Comparison of ENCODE assay signal across 33 cellular contexts in the genomic region with DNA sequence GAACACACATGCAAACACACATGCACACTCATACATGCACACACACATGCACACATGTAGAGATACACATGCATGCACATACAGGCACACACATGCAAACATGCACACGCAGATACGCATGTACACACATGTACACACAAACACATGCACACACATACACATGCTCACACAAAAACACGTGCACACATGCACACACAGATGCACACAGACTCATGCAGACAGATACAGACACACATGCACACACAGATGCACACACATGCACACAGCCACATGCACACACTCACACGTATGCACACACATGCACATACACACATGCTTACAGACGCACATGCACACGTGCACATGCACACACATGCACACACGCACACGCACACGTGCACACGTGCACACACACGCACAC. TPM values are rescaled to one million over a fixed set of nuclear protein-coding genes. Genes with fewer than 3 reads are reported as not detected.
"Had no signal": no experiment of that assay in that cellular context is flagged by ENCODE, and none has a peak within 500 bp of the region (broad histone marks: within the 10 kb centered on the region; RNA-seq: fewer than 3 reads in every experiment).

No MANE protein-coding gene starts in this region.

- FAIRE-seq: TTC549 had no signal

- H3K4me3 Mint-ChIP-seq: activated CD4-positive, alpha-beta T cell treated with anti-CD3 and anti-CD28 coated beads, Interleukin-2, amount 10 ng/mL, durations not matched to agents 24 days and 14 days; activated CD8-positive, alpha-beta T cell treated with anti-CD3 and anti-CD28 coated beads for 36 hours; activated naive CD8-positive, alpha-beta T cell treated with anti-CD3 and anti-CD28 coated beads for 36 hours; activated T-cell treated with anti-CD3 and anti-CD28 coated beads, Interleukin-2, amount 50 U/mL, for 72 hours; activated T-helper 17 cell treated with anti-CD3 and anti-CD28 coated beads, Interleukin-2, amount 50 U/mL, for 72 hours; T-helper 1 cell treated with Interleukin-12 subunit alpha and Interleukin-12 subunit beta and Interleukin-4 antibody, amounts not matched to agents 30 μg/mL and 1 μg/mL, for 36 hours; T-helper 2 cell treated with Interferon-gamma antibody and Interleukin-4, amounts not matched to agents 5 μg/mL and 100 μg/mL, for 36 hours had no signal

- DNase-seq: activated CD4-positive, alpha-beta T cell treated with anti-CD3 and anti-CD28 coated beads, Interleukin-2, amount 10 ng/mL, durations not matched to agents 24 days and 14 days; activated CD4-positive, alpha-beta T cell treated with anti-CD3 and anti-CD28 coated beads, Interleukin-2, amount 50 U/mL, for 4 hours; activated CD8-positive, alpha-beta T cell treated with anti-CD3 and anti-CD28 coated beads for 36 hours; activated effector memory CD4-positive, alpha-beta T cell treated with anti-CD3 and anti-CD28 coated beads, Interleukin-2, amount 50 U/mL, for 16 hours; activated naive CD4-positive, alpha-beta T cell; activated naive CD4-positive, alpha-beta T cell treated with anti-CD3 and anti-CD28 coated beads, Interleukin-2, amount 50 U/mL, for 16 hours; activated naive CD8-positive, alpha-beta T cell treated with anti-CD3 and anti-CD28 coated beads for 36 hours; activated T-cell treated with anti-CD3 and anti-CD28 coated beads, Interleukin-2, amount 50 U/mL, for 1 hour; activated T-cell treated with anti-CD3 and anti-CD28 coated beads, Interleukin-2, amount 50 U/mL, for 72 hours; amniotic stem cell; aorta; brain microvascular endothelial cell; Kasumi-1; MG63; NCI-H1048; NCI-H1105 treated with DMSO at 0.1 percent for 48 hours; NCI-H1436; NCI-H1694; NCI-H1930; NCI-H345; NCI-H524 treated with DMSO at 0.1 percent for 48 hours; PC-3; Peyer's patch; RPMI8226; SHP77 treated with DMSO at 0.1 percent for 48 hours; SK-N-SH had no signal

- H3K4me1 ChIP-seq: Peyer's patch, SJSA1 had no signal

- H3K4me2 ChIP-seq: SK-N-SH had no signal

- H3K27me3 Mint-ChIP-seq: activated CD4-positive, alpha-beta T cell treated with anti-CD3 and anti-CD28 coated beads, Interleukin-2, amount 10 ng/mL, durations not matched to agents 24 days and 14 days; activated CD8-positive, alpha-beta T cell treated with anti-CD3 and anti-CD28 coated beads for 36 hours; activated naive CD8-positive, alpha-beta T cell treated with anti-CD3 and anti-CD28 coated beads for 36 hours; activated T-helper 17 cell treated with anti-CD3 and anti-CD28 coated beads, Interleukin-2, amount 50 U/mL, for 72 hours had no signal

- H3K9me3 ChIP-seq: MG63, Peyer's patch, SJSA1, SK-N-SH had no signal

- H3K27ac ChIP-seq: brain microvascular endothelial cell, Peyer's patch, SJSA1 had no signal

- H3K9ac ChIP-seq: SK-N-SH had no signal

- H3K27me3 ChIP-seq: brain microvascular endothelial cell, cardiac muscle cell, MG63, Peyer's patch, SJSA1 had no signal

- H3K4me3 ChIP-seq: cardiac muscle cell, MG63, Peyer's patch, SJSA1 had no signal

- H3K27ac Mint-ChIP-seq: activated CD4-positive, alpha-beta T cell treated with anti-CD3 and anti-CD28 coated beads, Interleukin-2, amount 10 ng/mL, durations not matched to agents 24 days and 14 days; activated CD8-positive, alpha-beta T cell treated with anti-CD3 and anti-CD28 coated beads for 36 hours; activated naive CD8-positive, alpha-beta T cell treated with anti-CD3 and anti-CD28 coated beads for 36 hours; activated T-cell treated with anti-CD3 and anti-CD28 coated beads, Interleukin-2, amount 50 U/mL, for 72 hours; activated T-helper 17 cell treated with anti-CD3 and anti-CD28 coated beads, Interleukin-2, amount 50 U/mL, for 72 hours; T-helper 1 cell treated with Interleukin-12 subunit alpha and Interleukin-12 subunit beta and Interleukin-4 antibody, amounts not matched to agents 30 μg/mL and 1 μg/mL, for 36 hours; T-helper 2 cell treated with Interferon-gamma antibody and Interleukin-4, amounts not matched to agents 5 μg/mL and 100 μg/mL, for 36 hours had no signal

- H3K36me3 ChIP-seq: brain microvascular endothelial cell, cardiac muscle cell, MG63, Peyer's patch, SJSA1 had no signal

- ATAC-seq: activated CD8-positive, alpha-beta T cell treated with anti-CD3 and anti-CD28 coated beads for 36 hours; activated T-cell treated with anti-CD3 and anti-CD28 coated beads, Interleukin-2, amount 50 U/mL, for 72 hours; activated T-helper 17 cell treated with anti-CD3 and anti-CD28 coated beads, Interleukin-2, amount 50 U/mL, for 72 hours; PC-3 had no signal

- H3K9me3 Mint-ChIP-seq: activated T-helper 17 cell treated with anti-CD3 and anti-CD28 coated beads, Interleukin-2, amount 50 U/mL, for 72 hours had no signal

- H3K4me1 Mint-ChIP-seq: activated CD4-positive, alpha-beta T cell treated with anti-CD3 and anti-CD28 coated beads, Interleukin-2, amount 10 ng/mL, durations not matched to agents 24 days and 14 days; activated naive CD8-positive, alpha-beta T cell treated with anti-CD3 and anti-CD28 coated beads for 36 hours; activated T-helper 17 cell treated with anti-CD3 and anti-CD28 coated beads, Interleukin-2, amount 50 U/mL, for 72 hours had no signal

RNA-seq across cellular contexts. Expression of a gene that starts 37.3 kb away (rescaled TPM):
- total RNA-seq: activated CD4-positive, alpha-beta T cell treated with anti-CD3 and anti-CD28 coated beads, Interleukin-2, amount 10 ng/mL, durations not matched to agents 24 days and 14 days; activated T-cell treated with anti-CD3 and anti-CD28 coated beads, Interleukin-2, amount 50 U/mL, for 72 hours; cardiac muscle cell; NCI-H460; PC-3 had no signal
- polyA plus RNA-seq: aorta, SK-N-SH had no signal
